ENCODE assay signal across 1 cellular context in genomic region chr1:113945329-113945728, GRCh38.
A peak's percentile ranks its signal among the peaks of the same experiment; 100 is the strongest.
TF ChIP-seq lines count a peak whose summit lies in the region.

No MANE protein-coding gene starts in this region.

TF ChIP-seq in HEK293, 187 proteins besides CTCF, POLR2A, EP300 and RAD21:
- TF ChIP-seq TRIM28 (IDR thresholded peaks at IDR 0.05; ENCODE audit: borderline replicate concordance, low read length) = 0 out of 2 replicates have a peak, but pooled peaks have one; percentile 28
- peak; percentile 67 for TF ChIP-seq SETDB1 (IDR thresholded peaks at IDR 0.05; ENCODE audit: insufficient read length, low read length)
- no peak for TF ChIP-seq KLF8 (tag by site-specific recombination; IDR thresholded peaks at IDR 0.05)
- TF ChIP-seq ZNF558 (tag by site-specific recombination; IDR thresholded peaks at IDR 0.05) = 0 out of 2 replicates have a peak, but pooled peaks have one; percentile 9
